In genomic region chr6:134169881-134170486, GRCh38 we compare ENCODE assay signal across 11 cellular contexts.
DNase-seq lines count a peak whose midpoint lies in the region; ATAC-seq, FAIRE-seq and TF ChIP-seq lines count a peak whose summit lies in the region.
"Had no signal": no experiment of that assay in that cellular context is flagged by ENCODE, and none has a peak within 500 bp of the region (broad histone marks: within the 10 kb centered on the region; RNA-seq: fewer than 3 reads in every experiment).

No MANE protein-coding gene starts in this region.

- H3K9me3 Mint-ChIP-seq in osteocyte (ENCODE audit: unreplicated experiment): no peaks in the 10 kb centered on the region
- H3K9me3 Mint-ChIP-seq: activated naive CD8-positive, alpha-beta T cell treated with anti-CD3 and anti-CD28 coated beads, Interleukin-2, amount 10 ng/mL, durations not matched to agents 7 days and 5 days had no signal

- no peaks in the 10 kb centered on the region for H3K27me3 ChIP-seq in RWPE2 (ENCODE audit: insufficient read depth, poor library complexity, severe bottlenecking)
- H3K27me3 ChIP-seq in esophagus squamous epithelium: no peaks in the 10 kb centered on the region

- DNase-seq in AG10803 (ENCODE audit: low read depth) (peak; percentile 14), RWPE2 (ENCODE audit: low spot score) (no peak), esophagus squamous epithelium (lab: John Stamatoyannopoulos, UW) (no peak), osteocyte (ENCODE audit: extremely low spot score, unreplicated experiment) (no peak), NCI-H1694 treated with DMSO at 0.1 percent for 48 hours (lab: John Stamatoyannopoulos, UW) (no peak), D721Med (ENCODE audit: insufficient read length, low spot score) (no peak)
- DNase-seq in activated CD4-positive, alpha-beta T cell treated with anti-CD3 and anti-CD28 coated beads for 48 hours: no peak
- DNase-seq: activated naive CD8-positive, alpha-beta T cell treated with anti-CD3 and anti-CD28 coated beads, Interleukin-2, amount 10 ng/mL, durations not matched to agents 7 days and 5 days; EL; NCI-H1417 had no signal

- intact Hi-C loops in esophagus squamous epithelium (cut with DNase I): loop anchor here (5.0 to 10.0 kb wide), 5 partner anchors 277 to 712 kb away; no protein-coding TSS in a partner anchor

- TF ChIP-seq CTCF in AG10803 (conservative IDR thresholded peaks at IDR 0.05; ENCODE audit: low read length) (no peak), RWPE2 (IDR thresholded peaks at IDR 0.05; ENCODE audit: poor library complexity, severe bottlenecking) (no peak), esophagus squamous epithelium (IDR thresholded peaks at IDR 0.05) (no peak), osteocyte (IDR thresholded peaks at IDR 0.05) (no peak), D721Med (IDR thresholded peaks at IDR 0.05; ENCODE audit: insufficient read depth, missing control alignments) (no peak)

- H3K4me3 Mint-ChIP-seq in osteocyte (ENCODE audit: unreplicated experiment): peak overlapping the region; percentile 98

- H3K4me1 Mint-ChIP-seq in osteocyte (ENCODE audit: unreplicated experiment): peaks cover 44% of the 10 kb centered on the region

- ATAC-seq in RWPE2 (ENCODE audit: low read depth) (no peak), GM21528 (IDR thresholded peaks at IDR 0.05; ENCODE audit: low FRiP score, unreplicated experiment) (no peak)

- H3K27ac Mint-ChIP-seq in osteocyte (ENCODE audit: unreplicated experiment): peak overlapping the region; percentile 94

- peaks cover 42% of the 10 kb centered on the region for H3K4me1 ChIP-seq in RWPE2 (ENCODE audit: insufficient read depth, poor library complexity, severe bottlenecking)
- peaks cover 11 to 49% (median 18%) of the 10 kb centered on the region in 3 donors for H3K4me1 ChIP-seq in esophagus squamous epithelium

- H3K9me3 ChIP-seq in RWPE2 (ENCODE audit: severe bottlenecking) (no peaks in the 10 kb centered on the region), esophagus squamous epithelium (no peaks in the 10 kb centered on the region)

- H3K27me3 Mint-ChIP-seq in osteocyte (ENCODE audit: unreplicated experiment): no peaks in the 10 kb centered on the region
- H3K27me3 Mint-ChIP-seq: activated naive CD8-positive, alpha-beta T cell treated with anti-CD3 and anti-CD28 coated beads, Interleukin-2, amount 10 ng/mL, durations not matched to agents 7 days and 5 days had no signal

- H3K4me3 ChIP-seq in AG10803 (ENCODE audit: low read length) (peak overlapping the region; percentile 70), RWPE2 (ENCODE audit: severe bottlenecking) (no peak overlapping the region), esophagus squamous epithelium (peak overlapping the region in 3 of 4 donors; percentile 78 to 82 (median 80))

- peaks cover 62% of the 10 kb centered on the region for H3K36me3 Mint-ChIP-seq in osteocyte (ENCODE audit: unreplicated experiment)

- WGBS in esophagus squamous epithelium, 2 donors: 41 to 55% methylated on average over 21 to 22 of the region's 23 CpGs

- peak overlapping the region; percentile 91 for H3K27ac ChIP-seq in RWPE2 (ENCODE audit: poor library complexity, severe bottlenecking)
- peak overlapping the region in 3 of 4 donors; percentile 32 to 97 (median 53) for H3K27ac ChIP-seq in esophagus squamous epithelium

- TF ChIP-seq POLR2A in esophagus squamous epithelium (IDR thresholded peaks at IDR 0.05): no peak

- H3K36me3 ChIP-seq in RWPE2 (ENCODE audit: low read depth) (peaks cover 57% of the 10 kb centered on the region), esophagus squamous epithelium (peaks cover 25 to 64% (median 31%) of the 10 kb centered on the region in 3 donors)

- FAIRE-seq in D721Med (lab: Jason Lieb, UNC): no peak
